Comparison of ENCODE assay signal across 15 cellular contexts in genomic region chr7:107327986-107328569, GRCh38.
DNase-seq lines count a peak whose midpoint lies in the region; ATAC-seq and TF ChIP-seq lines count a peak whose summit lies in the region.
"Had no signal": no experiment of that assay in that cellular context is flagged by ENCODE, and none has a peak within 500 bp of the region (broad histone marks: within the 10 kb centered on the region; RNA-seq: fewer than 3 reads in every experiment).

No MANE protein-coding gene starts in this region.

- H3K27ac ChIP-seq in 22Rv1 = peak overlapping the region; percentile 3; the same call in 1 of the 2 replicates
- H3K27ac ChIP-seq: A549, gastroesophageal sphincter, upper lobe of left lung had no signal

- H3K4me3 ChIP-seq in fibroblast of the aortic adventitia (ENCODE audit: low read depth, low read length) = no peak overlapping the region
- H3K4me3 ChIP-seq: A549, gastroesophageal sphincter, upper lobe of left lung had no signal

- in situ Hi-C loops in SK-MEL-5 (cut with HindIII; ENCODE audit: low pct_unique_long_range_greater_than_20kb, low sequenced_read_pairs) = no loop called here

- no peak for TF ChIP-seq CTCF in 22Rv1 (IDR thresholded peaks at IDR 0.05)
- TF ChIP-seq CTCF in fibroblast of the aortic adventitia (IDR thresholded peaks at IDR 0.05; ENCODE audit: insufficient read depth, low read length) = no peak

- no peak for ATAC-seq in HG03342 (IDR thresholded peaks at IDR 0.05; ENCODE audit: unreplicated experiment)
- ATAC-seq: A549; gastroesophageal sphincter; stimulated activated memory B cell treated with anti-CD40 and anti-IgM and Interleukin-4, amounts not matched to agents 10 μg/mL and 1 μg/mL and 100 μg/mL, for 72 hours had no signal

- DNase-seq in GM04504 (ENCODE audit: low read depth) (peak; percentile 28), SK-MEL-5 (ENCODE audit: low read depth, low spot score) (peak; percentile 99), fibroblast of the aortic adventitia (ENCODE audit: low read depth) (peak; percentile 10), CD1c-positive myeloid dendritic cell (ENCODE audit: extremely low spot score) (no peak), GDM1 (lab: John Stamatoyannopoulos, UW) (no peak), KG1 (lab: John Stamatoyannopoulos, UW) (no peak)
- DNase-seq: activated CD4-positive, alpha-beta T cell treated with anti-CD3 and anti-CD28 coated beads, Interleukin-2, amount 50 U/mL, for 4 hours; DMS153; NCI-H2081; upper lobe of left lung had no signal

Comparison
In these comparisons a context has a peak if more than half of its experiments do, and no peak if none do; other contexts are left out.
1. DNase-seq: peak in GM04504 (single experiment), SK-MEL-5 (single experiment) and fibroblast of the aortic adventitia (single experiment); none in CD1c-positive myeloid dendritic cell (single experiment), GDM1 (single experiment) and KG1 (single experiment).